In genomic region chr22:31561238-31561887, GRCh38 we compare ENCODE assay signal across 8 cellular contexts.
DNase-seq lines count a peak whose midpoint lies in the region; ATAC-seq and TF ChIP-seq lines count a peak whose summit lies in the region.

No MANE protein-coding gene starts in this region.

- H3K4me3 ChIP-seq in KMS-11 (IDR thresholded peaks at IDR 0.05; ENCODE audit: insufficient read depth, low read depth, low read length) (no peak overlapping the region), Peyer's patch (no peak overlapping the region), osteoblast (ENCODE audit: insufficient read depth, low read length) (no peak overlapping the region)

- H3K36me3 ChIP-seq in KMS-11 (ENCODE audit: insufficient read depth) (no peaks in the 10 kb centered on the region), Peyer's patch (peaks cover 0 to 6% (median 0%) of the 10 kb centered on the region in 3 donors), osteoblast (ENCODE audit: insufficient read depth, low read length) (no peaks in the 10 kb centered on the region)

- DNase-seq in D341Med (ENCODE audit: low spot score), result peak; percentile 90
- peak; percentile 51 to 87 (median 86) for DNase-seq in Peyer's patch
- peak; percentile 81 for DNase-seq in activated effector memory CD4-positive, alpha-beta T cell treated with anti-CD3 and anti-CD28 coated beads, Interleukin-2, amount 50 U/mL, for 16 hours
- DNase-seq in foreskin melanocyte, result peak; percentile 40
- DNase-seq in osteoblast (ENCODE audit: insufficient read length, low spot score, missing footprints), result peak; percentile 78
- DNase-seq in ureter (ENCODE audit: low spot score), result peak; percentile 61

- H3K4me1 ChIP-seq in KMS-11 (ENCODE audit: low read depth, poor library complexity, severe bottlenecking) (peaks cover 12% of the 10 kb centered on the region), Peyer's patch (no peaks in the 10 kb centered on the region), osteoblast (ENCODE audit: insufficient read depth, low read length) (peaks cover 7% of the 10 kb centered on the region)

- H3K9me3 ChIP-seq in Peyer's patch, result no peaks in the 10 kb centered on the region
- H3K9me3 ChIP-seq in osteoblast (ENCODE audit: low read depth, low read length), result no peaks in the 10 kb centered on the region

- H3K9ac ChIP-seq in KMS-11, result no peak overlapping the region

- H3K4me2 ChIP-seq in KMS-11 (no peak overlapping the region), osteoblast (ENCODE audit: insufficient read depth, low read length) (no peak overlapping the region)

- no peak for TF ChIP-seq POLR2A in Peyer's patch (IDR thresholded peaks at IDR 0.05)

- TF ChIP-seq CTCF in KMS-11 (conservative IDR thresholded peaks at IDR 0.05; ENCODE audit: low read depth, low read length) (peak; percentile 79), Peyer's patch (IDR thresholded peaks at IDR 0.05) (peak in 5 of 6 experiments; percentile 13 to 90 (median 78)), osteoblast (IDR thresholded peaks at IDR 0.05; ENCODE audit: extremely low read depth, low read depth, low read length) (peak; percentile 87)

- H2AFZ ChIP-seq in KMS-11 (ENCODE audit: low read depth), result no peak overlapping the region
- no peak overlapping the region for H2AFZ ChIP-seq in osteoblast (ENCODE audit: low read length)

- ATAC-seq in HG03025 (IDR thresholded peaks at IDR 0.05; ENCODE audit: low FRiP score, unreplicated experiment), result no peak

- no peak overlapping the region for H3K27ac ChIP-seq in KMS-11
- H3K27ac ChIP-seq in Peyer's patch, result no peak overlapping the region
- no peak overlapping the region for H3K27ac ChIP-seq in osteoblast (ENCODE audit: low read depth, low read length)

- H4K20me1 ChIP-seq in KMS-11 (ENCODE audit: insufficient read depth) (no peaks in the 10 kb centered on the region), osteoblast (ENCODE audit: insufficient read depth, low read length) (no peaks in the 10 kb centered on the region)

- H3K79me2 ChIP-seq in KMS-11 (ENCODE audit: insufficient read depth, low read depth) (no peaks in the 10 kb centered on the region), osteoblast (ENCODE audit: insufficient read depth, low read length) (no peaks in the 10 kb centered on the region)

- H3K27me3 ChIP-seq in KMS-11 (ENCODE audit: insufficient read depth, low read depth) (no peaks in the 10 kb centered on the region), Peyer's patch (no peaks in the 10 kb centered on the region), osteoblast (ENCODE audit: insufficient read depth, low read length) (no peaks in the 10 kb centered on the region)

Comparison
In these comparisons a context has a peak if more than half of its experiments do, and no peak if none do; other contexts are left out.
1. DNase-seq: peak in every context shown above with its lines; median percentile 90 in D341Med; 86 in Peyer's patch; 81 in activated effector memory CD4-positive, alpha-beta T cell treated with anti-CD3 and anti-CD28 coated beads, Interleukin-2, amount 50 U/mL, for 16 hours; 78 in osteoblast; 61 in ureter; 40 in foreskin melanocyte.